ENCODE assay signal across 1 cellular context in genomic region chr10:70863470-70864160, GRCh38.
TF ChIP-seq lines count a peak whose summit lies in the region.

No MANE protein-coding gene starts in this region.

TF ChIP-seq in GM23338, 12 proteins besides CTCF, POLR2A, EP300 and RAD21:
- TF ChIP-seq STAT1 (IDR thresholded peaks at IDR 0.05; ENCODE audit: unreplicated experiment) (no peak), CREB1 (CRISPR knock-in tag; IDR thresholded peaks at IDR 0.05; ENCODE audit: low read depth) (no peak), ZNF331 (CRISPR knock-in tag; IDR thresholded peaks at IDR 0.05; ENCODE audit: low read depth) (no peak), EZH2phosphoT487 (IDR thresholded peaks at IDR 0.05; ENCODE audit: unreplicated experiment) (no peak), ZNF114 (CRISPR knock-in tag; IDR thresholded peaks at IDR 0.05) (no peak), EZH2 (IDR thresholded peaks at IDR 0.05; ENCODE audit: low read depth, unreplicated experiment) (no peak), NANOG (IDR thresholded peaks at IDR 0.05; ENCODE audit: borderline replicate concordance) (no peak), ETS1 (IDR thresholded peaks at IDR 0.05) (no peak), REST (IDR thresholded peaks at IDR 0.05; ENCODE audit: unreplicated experiment) (no peak), ZNF462 (CRISPR knock-in tag; IDR thresholded peaks at IDR 0.05) (no peak), JUNB (IDR thresholded peaks at IDR 0.05; ENCODE audit: unreplicated experiment) (no peak), POLR2AphosphoS5 (IDR thresholded peaks at IDR 0.05; ENCODE audit: low read depth) (no peak)
